8 cellular contexts compared by ENCODE assay signal in the genomic region with DNA sequence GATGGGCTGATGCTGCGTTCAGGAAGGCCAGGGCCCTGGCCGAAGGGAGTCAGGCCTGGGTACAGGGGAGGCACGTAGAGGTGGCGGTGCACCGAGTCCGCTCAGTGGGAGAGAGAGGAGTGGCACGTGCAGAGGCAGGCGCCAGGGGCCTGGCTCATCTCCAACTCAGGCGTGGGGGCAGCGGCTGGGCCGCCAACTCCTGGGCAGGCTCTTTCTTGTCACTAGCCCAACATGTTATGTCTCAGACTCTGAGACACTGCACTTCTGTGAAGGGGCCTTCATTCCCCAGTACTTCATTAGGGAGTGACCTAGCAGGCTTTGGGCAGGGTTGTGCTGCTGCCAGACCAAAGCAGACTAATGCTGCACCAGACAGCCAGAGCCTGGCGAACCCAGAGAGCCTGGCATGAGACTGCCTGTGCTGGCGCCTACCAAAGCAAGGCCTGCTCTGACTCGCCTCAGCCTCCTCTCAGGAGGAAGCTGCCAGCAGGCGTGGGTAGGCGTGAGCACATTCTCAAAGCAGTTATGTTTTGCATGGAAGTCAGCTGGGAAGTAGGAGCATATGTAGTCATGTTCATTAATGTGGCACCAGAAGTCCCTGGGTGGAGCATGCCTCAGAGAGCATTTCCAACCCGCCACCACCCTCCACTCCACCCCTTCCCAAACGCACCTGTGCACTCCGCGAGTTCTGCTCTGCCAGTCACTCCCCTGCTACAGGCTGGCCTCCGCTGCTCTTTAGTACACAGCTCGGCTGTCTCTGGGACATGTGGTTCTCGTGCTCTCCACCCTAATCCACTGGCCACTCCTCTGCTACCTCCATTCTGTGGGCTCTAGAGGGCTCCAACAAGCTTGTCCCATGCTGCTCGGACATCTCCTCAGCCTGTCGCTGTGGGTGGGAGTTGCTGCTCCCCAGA. TPM values are rescaled to one million over a fixed set of nuclear protein-coding genes. Genes with fewer than 3 reads are reported as not detected.
DNase-seq lines count a peak whose midpoint lies in the region; ATAC-seq and TF ChIP-seq lines count a peak whose summit lies in the region.

No MANE protein-coding gene starts in this region.

- H3K27ac Mint-ChIP-seq in activated naive CD8-positive, alpha-beta T cell treated with anti-CD3 and anti-CD28 coated beads, Interleukin-2, amount 10 ng/mL, durations not matched to agents 7 days and 5 days: no peak overlapping the region
- no peak overlapping the region for H3K27ac Mint-ChIP-seq in activated naive CD8-positive, alpha-beta T cell treated with anti-CD3 and anti-CD28 coated beads, Interleukin-2, amount 50 U/mL, for 24 hours
- H3K27ac Mint-ChIP-seq in activated T-helper 17 cell treated with anti-CD3 and anti-CD28 coated beads, Interleukin-2, amount 50 U/mL, for 72 hours: no peak overlapping the region

- H3K9me3 Mint-ChIP-seq in activated naive CD8-positive, alpha-beta T cell treated with anti-CD3 and anti-CD28 coated beads, Interleukin-2, amount 10 ng/mL, durations not matched to agents 7 days and 5 days: no peaks in the 10 kb centered on the region
- H3K9me3 Mint-ChIP-seq in activated naive CD8-positive, alpha-beta T cell treated with anti-CD3 and anti-CD28 coated beads, Interleukin-2, amount 50 U/mL, for 24 hours: no peaks in the 10 kb centered on the region
- H3K9me3 Mint-ChIP-seq in activated T-helper 17 cell treated with anti-CD3 and anti-CD28 coated beads, Interleukin-2, amount 50 U/mL, for 72 hours: no peaks in the 10 kb centered on the region

- WGBS in spleen, 5 donors: 68 to 86% (median 75%) methylated on average over 24 to 25 of the region's 25 CpGs

- H3K4me3 Mint-ChIP-seq in activated naive CD8-positive, alpha-beta T cell treated with anti-CD3 and anti-CD28 coated beads, Interleukin-2, amount 10 ng/mL, durations not matched to agents 7 days and 5 days: no peak overlapping the region
- no peak overlapping the region for H3K4me3 Mint-ChIP-seq in activated naive CD8-positive, alpha-beta T cell treated with anti-CD3 and anti-CD28 coated beads, Interleukin-2, amount 50 U/mL, for 24 hours
- no peak overlapping the region for H3K4me3 Mint-ChIP-seq in activated T-helper 17 cell treated with anti-CD3 and anti-CD28 coated beads, Interleukin-2, amount 50 U/mL, for 72 hours

- DNase-seq in activated naive CD8-positive, alpha-beta T cell treated with anti-CD3 and anti-CD28 coated beads, Interleukin-2, amount 10 ng/mL, durations not matched to agents 7 days and 5 days: peak; percentile 20
- no peak for DNase-seq in activated naive CD8-positive, alpha-beta T cell treated with anti-CD3 and anti-CD28 coated beads, Interleukin-2, amount 50 U/mL, for 24 hours
- DNase-seq in anterior cingulate cortex (lab: John Stamatoyannopoulos, UW) (peak in 50 of 58 donors; percentile 37 to 92 (median 74)), hepatic stellate cell (ENCODE audit: low spot score) (peak; percentile 40), spleen (peak; percentile 66), NOMO-1 treated with DMSO at 0.1 percent for 48 hours (lab: John Stamatoyannopoulos, UW; ENCODE audit: unreplicated experiment) (no peak)

- POLR2A ChIA-PET in activated naive CD8-positive, alpha-beta T cell treated with anti-CD3 and anti-CD28 coated beads, Interleukin-2, amount 10 ng/mL, durations not matched to agents 7 days and 5 days (lab: Charles Lee): no interaction called here

- no peak for TF ChIP-seq CTCF in spleen (IDR thresholded peaks at IDR 0.05 in 8 of 11, conservative IDR thresholded peaks at IDR 0.05 in 3 of 11)

- no peaks in the 10 kb centered on the region for H3K27me3 ChIP-seq in spleen (replicated peaks in 1 of 7)

- TF ChIP-seq POLR2A in spleen (IDR thresholded peaks at IDR 0.05): no peak

- H3K4me1 Mint-ChIP-seq in activated naive CD8-positive, alpha-beta T cell treated with anti-CD3 and anti-CD28 coated beads, Interleukin-2, amount 10 ng/mL, durations not matched to agents 7 days and 5 days: no peaks in the 10 kb centered on the region
- no peaks in the 10 kb centered on the region for H3K4me1 Mint-ChIP-seq in activated naive CD8-positive, alpha-beta T cell treated with anti-CD3 and anti-CD28 coated beads, Interleukin-2, amount 50 U/mL, for 24 hours
- H3K4me1 Mint-ChIP-seq in activated T-helper 17 cell treated with anti-CD3 and anti-CD28 coated beads, Interleukin-2, amount 50 U/mL, for 72 hours: peaks cover 4% of the 10 kb centered on the region

- ATAC-seq in activated naive CD8-positive, alpha-beta T cell treated with anti-CD3 and anti-CD28 coated beads, Interleukin-2, amount 10 ng/mL, durations not matched to agents 7 days and 5 days (ENCODE audit: low read depth): no peak
- ATAC-seq in activated naive CD8-positive, alpha-beta T cell treated with anti-CD3 and anti-CD28 coated beads, Interleukin-2, amount 50 U/mL, for 24 hours: no peak
- ATAC-seq in HG03039 (IDR thresholded peaks at IDR 0.05; ENCODE audit: unreplicated experiment): no peak
- no peak for ATAC-seq in activated T-helper 17 cell treated with anti-CD3 and anti-CD28 coated beads, Interleukin-2, amount 50 U/mL, for 72 hours (replicated peaks)

- H3K4me3 ChIP-seq in spleen: no peak overlapping the region

- H3K4me1 ChIP-seq in spleen: peaks cover 0 to 32% (median 16%) of the 10 kb centered on the region in 6 donors

- H3K27me3 Mint-ChIP-seq in activated naive CD8-positive, alpha-beta T cell treated with anti-CD3 and anti-CD28 coated beads, Interleukin-2, amount 10 ng/mL, durations not matched to agents 7 days and 5 days: no peaks in the 10 kb centered on the region
- no peaks in the 10 kb centered on the region for H3K27me3 Mint-ChIP-seq in activated naive CD8-positive, alpha-beta T cell treated with anti-CD3 and anti-CD28 coated beads, Interleukin-2, amount 50 U/mL, for 24 hours
- H3K27me3 Mint-ChIP-seq in activated T-helper 17 cell treated with anti-CD3 and anti-CD28 coated beads, Interleukin-2, amount 50 U/mL, for 72 hours: no peaks in the 10 kb centered on the region

- H3K9me3 ChIP-seq in spleen: no peaks in the 10 kb centered on the region

- peaks cover 0 to 51% (median 9%) of the 10 kb centered on the region in 6 donors for H3K36me3 ChIP-seq in spleen

- H3K36me3 Mint-ChIP-seq in activated naive CD8-positive, alpha-beta T cell treated with anti-CD3 and anti-CD28 coated beads, Interleukin-2, amount 10 ng/mL, durations not matched to agents 7 days and 5 days: peaks cover 6% of the 10 kb centered on the region
- peaks cover 14% of the 10 kb centered on the region for H3K36me3 Mint-ChIP-seq in activated naive CD8-positive, alpha-beta T cell treated with anti-CD3 and anti-CD28 coated beads, Interleukin-2, amount 50 U/mL, for 24 hours (ENCODE audit: low read depth)
- peaks cover 32% of the 10 kb centered on the region for H3K36me3 Mint-ChIP-seq in activated T-helper 17 cell treated with anti-CD3 and anti-CD28 coated beads, Interleukin-2, amount 50 U/mL, for 72 hours (ENCODE audit: low read depth)

- intact Hi-C loops in spleen (cut with DNase I; ENCODE audit: low total_unique reads): no loop called here

- peak overlapping the region in 4 of 8 donors; percentile 13 to 48 (median 14) for H3K27ac ChIP-seq in spleen

RNA-seq across cellular contexts. Expression of a gene that starts 9.7 kb away (rescaled TPM):
- total RNA-seq in activated naive CD8-positive, alpha-beta T cell treated with anti-CD3 and anti-CD28 coated beads, Interleukin-2, amount 10 ng/mL, durations not matched to agents 7 days and 5 days: 1 to 10 TPM; 4.3 to 4.4 TPM
- 10 to 100 TPM in 4 of 7 donors, 1 to 10 TPM in 3; 8.0 to 22.6 (median 10.8) TPM for total RNA-seq in spleen
- polyA plus RNA-seq in spleen: 10 to 100 TPM; 14.3 to 28.4 (median 20.6) TPM
- 10 to 100 TPM in 1 of 2 donors, 1 to 10 TPM in 1; 4.5 to 13.4 TPM for total RNA-seq in activated T-helper 17 cell treated with anti-CD3 and anti-CD28 coated beads, Interleukin-2, amount 50 U/mL, for 72 hours

RNA-seq across cellular contexts. Expression of a gene that starts 16.0 kb away (rescaled TPM):
- 1 to 10 TPM; 7.8 to 9.2 TPM for total RNA-seq in activated naive CD8-positive, alpha-beta T cell treated with anti-CD3 and anti-CD28 coated beads, Interleukin-2, amount 10 ng/mL, durations not matched to agents 7 days and 5 days
- 10 to 100 TPM in 1 of 7 donors, 1 to 10 TPM in 6; 8.0 to 11.3 (median 9.5) TPM for total RNA-seq in spleen
- polyA plus RNA-seq in spleen: 10 to 100 TPM in 2 of 3 donors, 1 to 10 TPM in 1; 8.6 to 14.2 (median 11.1) TPM
- total RNA-seq in activated T-helper 17 cell treated with anti-CD3 and anti-CD28 coated beads, Interleukin-2, amount 50 U/mL, for 72 hours: 10 to 100 TPM in 1 of 2 donors, 1 to 10 TPM in 1; 7.0 to 17.2 TPM

RNA-seq across cellular contexts. Expression of a gene that starts 49.5 kb away (rescaled TPM):
- total RNA-seq in activated naive CD8-positive, alpha-beta T cell treated with anti-CD3 and anti-CD28 coated beads, Interleukin-2, amount 10 ng/mL, durations not matched to agents 7 days and 5 days: 10 to 100 TPM; 31.7 to 32.3 TPM
- 10 to 100 TPM; 29.2 to 42.5 (median 32.5) TPM for total RNA-seq in spleen
- 10 to 100 TPM in 1 of 3 donors, 1 to 10 TPM in 2; 9.3 to 16.0 (median 9.9) TPM for polyA plus RNA-seq in spleen
- 10 to 100 TPM; 21.0 to 33.2 TPM for total RNA-seq in activated T-helper 17 cell treated with anti-CD3 and anti-CD28 coated beads, Interleukin-2, amount 50 U/mL, for 72 hours

RNA-seq across cellular contexts. Expression of a gene that starts 49.8 kb away (rescaled TPM):
- total RNA-seq in activated naive CD8-positive, alpha-beta T cell treated with anti-CD3 and anti-CD28 coated beads, Interleukin-2, amount 10 ng/mL, durations not matched to agents 7 days and 5 days: 10 to 100 TPM; 26.7 to 29.5 TPM
- total RNA-seq in spleen: 10 to 100 TPM; 15.2 to 26.0 (median 20.4) TPM
- 10 to 100 TPM; 34.1 to 39.5 (median 38.9) TPM for polyA plus RNA-seq in spleen
- total RNA-seq in activated T-helper 17 cell treated with anti-CD3 and anti-CD28 coated beads, Interleukin-2, amount 50 U/mL, for 72 hours: 10 to 100 TPM; 30.9 to 39.9 TPM

Comparison
In these comparisons a context has a peak if more than half of its experiments do, and no peak if none do; other contexts are left out.
1. DNase-seq: peak in activated naive CD8-positive, alpha-beta T cell treated with anti-CD3 and anti-CD28 coated beads, Interleukin-2, amount 10 ng/mL, durations not matched to agents 7 days and 5 days (single experiment), anterior cingulate cortex (50 of 58), hepatic stellate cell (single experiment) and spleen (single experiment); none in activated naive CD8-positive, alpha-beta T cell treated with anti-CD3 and anti-CD28 coated beads, Interleukin-2, amount 50 U/mL, for 24 hours (single experiment) and NOMO-1 treated with DMSO at 0.1 percent for 48 hours (single experiment).